ENCODE assay signal across 26 cellular contexts in genomic region chr4:22556411-22556969, GRCh38. TPM values are rescaled to one million over a fixed set of nuclear protein-coding genes. Genes with fewer than 3 reads are reported as not detected.
DNase-seq lines count a peak whose midpoint lies in the region; ATAC-seq, FAIRE-seq and TF ChIP-seq lines count a peak whose summit lies in the region.
"Had no signal": no experiment of that assay in that cellular context is flagged by ENCODE, and none has a peak within 500 bp of the region (broad histone marks: within the 10 kb centered on the region; RNA-seq: fewer than 3 reads in every experiment).

No MANE protein-coding gene starts in this region.

- H3K27ac ChIP-seq in Peyer's patch (no peak overlapping the region), pancreas (no peak overlapping the region)
- H3K27ac ChIP-seq: HL-60, PC-9 had no signal

- H3K4me3 ChIP-seq in Peyer's patch (no peak overlapping the region), pancreas (no peak overlapping the region)
- H3K4me3 ChIP-seq: PC-9 had no signal

- no peak overlapping the region for H3K4me3 Mint-ChIP-seq in activated T-cell treated with anti-CD3 and anti-CD28 coated beads, Interleukin-2, amount 50 U/mL, for 4 hours

- TF ChIP-seq POLR2A in Peyer's patch (IDR thresholded peaks at IDR 0.05) = no peak

- intact Hi-C loops in pancreas (cut with DNase I) = no loop called here

- peaks cover 5% of the 10 kb centered on the region for H3K9me3 Mint-ChIP-seq in activated T-cell treated with anti-CD3 and anti-CD28 coated beads, Interleukin-2, amount 50 U/mL, for 4 hours

- ATAC-seq in esophagus mucosa (peak; percentile 47), pancreas (peak; percentile 43 to 73 (median 56)), HG02852 (IDR thresholded peaks at IDR 0.05; ENCODE audit: unreplicated experiment) (no peak), HG02759 (IDR thresholded peaks at IDR 0.05; ENCODE audit: unreplicated experiment) (no peak)
- ATAC-seq in activated T-cell treated with anti-CD3 and anti-CD28 coated beads, Interleukin-2, amount 50 U/mL, for 4 hours = no peak

- no peaks in the 10 kb centered on the region for H3K27me3 Mint-ChIP-seq in activated T-cell treated with anti-CD3 and anti-CD28 coated beads, Interleukin-2, amount 50 U/mL, for 4 hours (ENCODE audit: low read depth)

- TF ChIP-seq CTCF in Peyer's patch (IDR thresholded peaks at IDR 0.05) = no peak
- no peak for TF ChIP-seq CTCF in pancreas (IDR thresholded peaks at IDR 0.05)

- no peaks in the 10 kb centered on the region for H3K4me1 Mint-ChIP-seq in activated T-cell treated with anti-CD3 and anti-CD28 coated beads, Interleukin-2, amount 50 U/mL, for 4 hours (ENCODE audit: low read depth)

- H3K4me1 ChIP-seq in Peyer's patch (no peaks in the 10 kb centered on the region), pancreas (no peaks in the 10 kb centered on the region)
- H3K4me1 ChIP-seq: BE2C had no signal

- H3K9me3 ChIP-seq in Peyer's patch = no peaks in the 10 kb centered on the region
- no peaks in the 10 kb centered on the region for H3K9me3 ChIP-seq in pancreas
- H3K9me3 ChIP-seq: BE2C had no signal

- no peak for FAIRE-seq in pancreas (lab: Jason Lieb, UNC)
- FAIRE-seq: GM18507, H54 had no signal

- no peaks in the 10 kb centered on the region for H3K36me3 ChIP-seq in Peyer's patch
- H3K36me3 ChIP-seq in pancreas = no peaks in the 10 kb centered on the region
- H3K36me3 ChIP-seq: BE2C had no signal

- no peaks in the 10 kb centered on the region for H3K36me3 Mint-ChIP-seq in activated T-cell treated with anti-CD3 and anti-CD28 coated beads, Interleukin-2, amount 50 U/mL, for 4 hours (ENCODE audit: insufficient read depth)

- WGBS in pancreas, 2 donors = 59 to 77% methylated on average over 1 of the region's 1 CpG

- peak; percentile 34 for DNase-seq in DMS53 (lab: John Stamatoyannopoulos, UW)
- DNase-seq in Peyer's patch = peak in 2 of 3 donors; percentile 46 to 58
- DNase-seq in pancreas = no peak
- no peak for DNase-seq in activated T-cell treated with anti-CD3 and anti-CD28 coated beads, Interleukin-2, amount 50 U/mL, for 4 hours
- DNase-seq in mucosa of gallbladder (ENCODE audit: low spot score) = no peak
- DNase-seq: 8988T; ACHN; BE2C; DMS153; MV-4-11; NCI-H1105; NCI-H146; NCI-H2029; NCI-H446; NCI-H524 treated with DMSO at 0.1 percent for 48 hours; NCI-H82; NK-92 treated with Interleukin-12 subunit alpha and Interleukin-12 subunit beta, amount 100 ng/mL, for 24 hours; PC-9; RPMI8226; SHP77 had no signal

- H3K27me3 ChIP-seq in Peyer's patch (no peaks in the 10 kb centered on the region), pancreas (no peaks in the 10 kb centered on the region)
- H3K27me3 ChIP-seq: BE2C had no signal

RNA-seq across cellular contexts. Expression of gene ADGRA3, which starts 40.6 kb away (rescaled TPM):
- total RNA-seq in Peyer's patch (10 to 100 TPM; 19.6 to 58.2 (median 35.1) TPM), esophagus mucosa (6.3 TPM), pancreas (10 to 100 TPM; 13.4 to 27.4 (median 18.3) TPM), mucosa of gallbladder (26.2 TPM)
- polyA plus RNA-seq in pancreas = 10 to 100 TPM; 15.6 to 18.4 TPM
- total RNA-seq in activated T-cell treated with anti-CD3 and anti-CD28 coated beads, Interleukin-2, amount 50 U/mL, for 4 hours = 10 to 100 TPM in 2 of 3 donors, 1 to 10 TPM in 1; 6.4 to 24.0 (median 11.1) TPM

Comparison
In these comparisons a context has a peak if more than half of its experiments do, and no peak if none do; other contexts are left out.
1. DNase-seq: peak in DMS53 (single experiment) and Peyer's patch (2 of 3); none in pancreas (0 of 6), activated T-cell treated with anti-CD3 and anti-CD28 coated beads, Interleukin-2, amount 50 U/mL, for 4 hours (single experiment) and mucosa of gallbladder (single experiment).
2. ATAC-seq: peak in esophagus mucosa (single experiment) and pancreas (4 of 4); none in activated T-cell treated with anti-CD3 and anti-CD28 coated beads, Interleukin-2, amount 50 U/mL, for 4 hours (0 of 2), HG02852 (single experiment) and HG02759 (single experiment).